In genomic region chr11:44205358-44205757, GRCh38 we compare ENCODE assay signal across 6 cellular contexts.
"Had no signal": no experiment of that assay in that cellular context is flagged by ENCODE, and none has a peak within 500 bp of the region (broad histone marks: within the 10 kb centered on the region; RNA-seq: fewer than 3 reads in every experiment).

No MANE protein-coding gene starts in this region.

- ATAC-seq: HepG2, K562 had no signal

- DNase-seq: IMR-90, KBM-7 had no signal

- H3K27ac ChIP-seq: HL-60 had no signal

- H3K4me3 ChIP-seq: K562 had no signal

- FAIRE-seq: HepG2, HTR-8/SVneo, K562 had no signal
